Comparison of ENCODE assay signal across 20 cellular contexts in genomic region chr6:144561455-144562043, GRCh38.
DNase-seq lines count a peak whose midpoint lies in the region; ATAC-seq, FAIRE-seq and TF ChIP-seq lines count a peak whose summit lies in the region.
"Had no signal": no experiment of that assay in that cellular context is flagged by ENCODE, and none has a peak within 500 bp of the region (broad histone marks: within the 10 kb centered on the region; RNA-seq: fewer than 3 reads in every experiment).

No MANE protein-coding gene starts in this region.

- no peak overlapping the region for H3K9ac ChIP-seq in K562 (ENCODE audit: insufficient read depth in 1 of 2, low read depth in 2 of 2, low read length in 2 of 2)

- no peak for TF ChIP-seq POLR2A in K562 (conservative IDR thresholded peaks at IDR 0.05)

- H3K9me3 ChIP-seq in CD4-positive, alpha-beta T cell (ENCODE audit: control insufficient read depth, low read length) = no peaks in the 10 kb centered on the region
- H3K9me3 ChIP-seq in K562 (replicated peaks; ENCODE audit: control insufficient read depth, insufficient read depth, low read depth, low read length) (no peaks in the 10 kb centered on the region), WERI-Rb-1 (ENCODE audit: severe bottlenecking) (no peaks in the 10 kb centered on the region)
- H3K9me3 ChIP-seq: BE2C had no signal

- no peaks in the 10 kb centered on the region for H3K27me3 Mint-ChIP-seq in CD4-positive, alpha-beta T cell
- no peaks in the 10 kb centered on the region for H3K27me3 Mint-ChIP-seq in T-helper 2 cell treated with Interferon-gamma antibody and Interleukin-4, amounts not matched to agents 5 μg/mL and 100 μg/mL, for 36 hours (ENCODE audit: low read depth)

- peak; percentile 56 for FAIRE-seq in K562 (lab: Jason Lieb, UNC)

- no peak overlapping the region for H3K27ac ChIP-seq in CD4-positive, alpha-beta T cell (ENCODE audit: low read depth, low read length)
- H3K27ac ChIP-seq in K562 (ENCODE audit: extremely low read depth, low read depth, low read length) = peak overlapping the region; percentile 9; the same call in 1 of the 3 replicates
- H3K27ac ChIP-seq in WERI-Rb-1 = no peak overlapping the region
- H3K27ac ChIP-seq: RWPE1 had no signal

- CTCF ChIA-PET in CD4-positive, alpha-beta T cell (lab: Charles Lee) = no interaction called here
- CTCF ChIA-PET in K562 (lab: Yijun Ruan, JAX; ENCODE audit: low intra/inter-chr PET ratio) = interaction anchor here (0.7 kb wide), 1 partner anchor 49 kb away, joined by 3 read pairs; no protein-coding TSS in a partner anchor

- H3K36me3 ChIP-seq in K562 (ENCODE audit: control insufficient read depth, insufficient read depth, low read length) (no peaks in the 10 kb centered on the region), WERI-Rb-1 (no peaks in the 10 kb centered on the region)
- H3K36me3 ChIP-seq: BE2C had no signal

- H2AFZ ChIP-seq in K562 (ENCODE audit: low read depth, low read length) = peak overlapping the region; percentile 71

- H3K79me2 ChIP-seq in K562 (ENCODE audit: control insufficient read depth, insufficient read depth, low read length) = no peaks in the 10 kb centered on the region

- no peak overlapping the region for H3K4me3 ChIP-seq in K562
- H3K4me3 ChIP-seq in WERI-Rb-1 (ENCODE audit: low read depth, low read length) = no peak overlapping the region

- in situ Hi-C loops in K562 (cut with MboI) = no loop called here

- peak overlapping the region; percentile 34 for H3K27ac Mint-ChIP-seq in CD4-positive, alpha-beta T cell
- H3K27ac Mint-ChIP-seq in T-helper 2 cell treated with Interferon-gamma antibody and Interleukin-4, amounts not matched to agents 5 μg/mL and 100 μg/mL, for 36 hours = peak overlapping the region; percentile 64
- H3K27ac Mint-ChIP-seq: CD8-positive, alpha-beta T cell; H9 had no signal

- BruUV-seq in K562 (replicated peaks; lab: Mats Ljungman, UMichigan) = no TSS peak

- no peaks in the 10 kb centered on the region for H4K20me1 ChIP-seq in K562 (replicated peaks; ENCODE audit: control insufficient read depth, insufficient read depth, low read length)

- peaks cover 28% of the 10 kb centered on the region for H3K4me1 Mint-ChIP-seq in CD4-positive, alpha-beta T cell (ENCODE audit: low read depth)
- H3K4me1 Mint-ChIP-seq in T-helper 2 cell treated with Interferon-gamma antibody and Interleukin-4, amounts not matched to agents 5 μg/mL and 100 μg/mL, for 36 hours (ENCODE audit: low read depth) = peaks cover 31% of the 10 kb centered on the region
- H3K4me1 Mint-ChIP-seq: H9 had no signal

- TF ChIP-seq EP300 in K562 (IDR thresholded peaks at IDR 0.05; ENCODE audit: low read length) = no peak

- no peaks in the 10 kb centered on the region for H3K9me3 Mint-ChIP-seq in CD4-positive, alpha-beta T cell
- H3K9me3 Mint-ChIP-seq in T-helper 2 cell treated with Interferon-gamma antibody and Interleukin-4, amounts not matched to agents 5 μg/mL and 100 μg/mL, for 36 hours = no peaks in the 10 kb centered on the region
- H3K9me3 Mint-ChIP-seq: CD8-positive, alpha-beta T cell; H9 had no signal

- TF ChIP-seq CTCF in CD4-positive, alpha-beta T cell (IDR thresholded peaks at IDR 0.05) = no peak
- TF ChIP-seq CTCF in K562 (IDR thresholded peaks at IDR 0.05 in 2 of 3, conservative IDR thresholded peaks at IDR 0.05 in 1 of 3; ENCODE audit: insufficient read depth in 2 of 3, low read depth in 1 of 3, low read length in 3 of 3) (no peak), WERI-Rb-1 (IDR thresholded peaks at IDR 0.05; ENCODE audit: low read depth, low read length) (no peak)

- DNase-seq in activated CD4-positive, CD25-positive, alpha-beta regulatory T cell treated with anti-CD3 and anti-CD28 coated beads, Interleukin-2, amount 50 U/mL, for 72 hours = no peak
- DNase-seq in CD4-positive, alpha-beta T cell = no peak
- no peak for DNase-seq in T-helper 2 cell treated with Interferon-gamma antibody and Interleukin-4, amounts not matched to agents 5 μg/mL and 100 μg/mL, for 36 hours (ENCODE audit: low spot score)
- DNase-seq in K562 (ENCODE audit: extremely low read depth in 1 of 4, low spot score in 3 of 4) (no peak), NCI-H128 (lab: John Stamatoyannopoulos, UW; ENCODE audit: unreplicated experiment) (no peak), medulla oblongata (ENCODE audit: extremely low spot score) (no peak), WERI-Rb-1 (no peak)
- DNase-seq: 8988T; BE2C; CD8-positive, alpha-beta T cell; H9; IMR-90; NCI-H1417; NCI-H1930; NCI-H2171; NCI-H446; NK-92 treated with Interleukin-12 subunit alpha and Interleukin-12 subunit beta, amount 100 ng/mL, for 24 hours; PC-3 had no signal

- intact Hi-C loops in CD4-positive, alpha-beta T cell (cut with DNase I, micrococcal nuclease) = no loop called here
- intact Hi-C loops in K562 (cut with micrococcal nuclease) = no loop called here

- no peaks in the 10 kb centered on the region for H3K9me1 ChIP-seq in K562 (ENCODE audit: control insufficient read depth, insufficient read depth, low read length)

- POLR2A ChIA-PET in CD4-positive, alpha-beta T cell (lab: Charles Lee) = no interaction called here
- POLR2A ChIA-PET in K562 (lab: Yijun Ruan, JAX) = no interaction called here

- WGBS in K562 (ENCODE audit: insufficient coverage, low coverage, missing lambda C conversion rate) = 20% methylated on average over 2 of the region's 2 CpGs

- H3K4me3 Mint-ChIP-seq in CD4-positive, alpha-beta T cell = no peak overlapping the region
- H3K4me3 Mint-ChIP-seq in T-helper 2 cell treated with Interferon-gamma antibody and Interleukin-4, amounts not matched to agents 5 μg/mL and 100 μg/mL, for 36 hours = peak overlapping the region; percentile 27
- H3K4me3 Mint-ChIP-seq: CD8-positive, alpha-beta T cell; H9 had no signal

- H3K36me3 Mint-ChIP-seq in CD4-positive, alpha-beta T cell (ENCODE audit: low read depth) = peaks cover 37% of the 10 kb centered on the region
- peaks cover 26% of the 10 kb centered on the region for H3K36me3 Mint-ChIP-seq in T-helper 2 cell treated with Interferon-gamma antibody and Interleukin-4, amounts not matched to agents 5 μg/mL and 100 μg/mL, for 36 hours (ENCODE audit: low read depth)

- peak; percentile 57 to 65 for ATAC-seq in activated CD4-positive, CD25-positive, alpha-beta regulatory T cell treated with anti-CD3 and anti-CD28 coated beads, Interleukin-2, amount 50 U/mL, for 24 hours
- ATAC-seq in CD4-positive, alpha-beta T cell (ENCODE audit: poor library complexity) = no peak
- ATAC-seq in K562 = 0 out of 3 replicates have a peak, but pooled peaks have one; percentile 22
- ATAC-seq: CD8-positive, alpha-beta T cell; PC-3 had no signal

- TF ChIP-seq RAD21 in K562 (CRISPR knock-in tag; conservative IDR thresholded peaks at IDR 0.05 in 1 of 2, IDR thresholded peaks at IDR 0.05 in 1 of 2) = no peak

- no peak overlapping the region for H3K4me2 ChIP-seq in K562 (ENCODE audit: insufficient read depth, low read length)

- no peaks in the 10 kb centered on the region for H3K27me3 ChIP-seq in CD4-positive, alpha-beta T cell (ENCODE audit: control insufficient read depth, insufficient read depth, low read length)
- H3K27me3 ChIP-seq in K562 (ENCODE audit: control insufficient read depth in 2 of 2, insufficient read depth in 2 of 2, low read length in 2 of 2) = no peaks in the 10 kb centered on the region
- H3K27me3 ChIP-seq in WERI-Rb-1 (ENCODE audit: insufficient read depth, low read depth, severe bottlenecking) = no peaks in the 10 kb centered on the region
- H3K27me3 ChIP-seq: BE2C had no signal

- peaks cover 0 to 11% of the 10 kb centered on the region in 2 experiments; a peak in 3 of 5 replicates for H3K4me1 ChIP-seq in K562 (replicated peaks in 1 of 2; ENCODE audit: control insufficient read depth in 2 of 2, insufficient read depth in 2 of 2, low read length in 2 of 2)

TF ChIP-seq in K562, 482 proteins besides CTCF, POLR2A, EP300 and RAD21 (continues in another document):
- TF ChIP-seq BACH1 (tag; IDR thresholded peaks at IDR 0.05) (no peak), ZNF592 (IDR thresholded peaks at IDR 0.05) (0 out of 2 replicates have a peak, but pooled peaks have one; percentile 15)
